18 cellular contexts compared by ENCODE assay signal in genomic region chr9:110886832-110887231, GRCh38.
DNase-seq lines count a peak whose midpoint lies in the region; ATAC-seq and TF ChIP-seq lines count a peak whose summit lies in the region.
"Had no signal": no experiment of that assay in that cellular context is flagged by ENCODE, and none has a peak within 500 bp of the region (broad histone marks: within the 10 kb centered on the region; RNA-seq: fewer than 3 reads in every experiment).

No MANE protein-coding gene starts in this region.

- TF ChIP-seq EP300 in sigmoid colon (IDR thresholded peaks at IDR 0.05), result no peak

- H3K36me3 ChIP-seq in skeletal muscle satellite cell (ENCODE audit: insufficient read depth, low read length), result peaks cover 8% of the 10 kb centered on the region
- no peaks in the 10 kb centered on the region for H3K36me3 ChIP-seq in sigmoid colon
- H3K36me3 ChIP-seq: BLaER1, right lobe of liver, suprapubic skin had no signal

- peak overlapping the region; percentile 12 for H3K9ac ChIP-seq in skeletal muscle satellite cell (ENCODE audit: low read depth, low read length)
- H3K9ac ChIP-seq: BLaER1 had no signal

- WGBS in sigmoid colon, 2 donors, result 66 to 84% methylated on average over 1 of the region's 1 CpG

- H3K4me3 ChIP-seq in GM12865 (ENCODE audit: low read depth, low read length) (no peak overlapping the region), astrocyte of the spinal cord (ENCODE audit: low read depth, low read length) (no peak overlapping the region), fibroblast of villous mesenchyme (ENCODE audit: low read depth, low read length) (no peak overlapping the region), skeletal muscle satellite cell (ENCODE audit: low read length) (no peak overlapping the region), sigmoid colon (no peak overlapping the region)
- H3K4me3 ChIP-seq: BLaER1, right lobe of liver, suprapubic skin had no signal

- TF ChIP-seq CTCF in GM12865 (IDR thresholded peaks at IDR 0.05; ENCODE audit: insufficient read depth, low read depth, low read length, missing control alignments) (no peak), astrocyte of the spinal cord (IDR thresholded peaks at IDR 0.05; ENCODE audit: low read depth, low read length) (no peak), fibroblast of villous mesenchyme (IDR thresholded peaks at IDR 0.05; ENCODE audit: insufficient read depth, low read depth, low read length) (no peak), sigmoid colon (IDR thresholded peaks at IDR 0.05) (no peak)

- DNase-seq in GM12865 (ENCODE audit: low read depth) (peak; percentile 26), astrocyte of the spinal cord (ENCODE audit: low read depth, low spot score) (peak; percentile 51), fibroblast of villous mesenchyme (ENCODE audit: low read depth) (peak; percentile 77), NCI-H524 (lab: John Stamatoyannopoulos, UW) (no peak), sigmoid colon (no peak)
- DNase-seq: activated CD8-positive, alpha-beta T cell treated with anti-CD3 and anti-CD28 coated beads, Interleukin-2, amount 10 ng/mL, durations not matched to agents 7 days and 5 days; activated naive CD8-positive, alpha-beta T cell treated with anti-CD3 and anti-CD28 coated beads, Interleukin-2, amount 50 U/mL, for 24 hours; DMS 273 treated with DMSO at 0.1 percent for 48 hours; MV-4-11; NCI-H2081 treated with DMSO at 0.1 percent for 48 hours; NCI-H748 treated with DMSO at 0.1 percent for 48 hours; right lobe of liver; stimulated activated CD4-positive, alpha-beta T cell treated with anti-CD3 and anti-CD28 coated beads, Interleukin-4, amount 100 ng/mL, for 1 hour; stimulated activated CD8-positive, alpha-beta memory T cell treated with anti-CD3 and anti-CD28 coated beads, Interleukin-4, amount 100 ng/mL, for 48 hours had no signal

- no peak for ATAC-seq in HG02885 (IDR thresholded peaks at IDR 0.05; ENCODE audit: poor library complexity, unreplicated experiment)
- ATAC-seq: activated CD8-positive, alpha-beta T cell treated with anti-CD3 and anti-CD28 coated beads, Interleukin-2, amount 10 ng/mL, durations not matched to agents 7 days and 5 days; activated naive CD8-positive, alpha-beta T cell treated with anti-CD3 and anti-CD28 coated beads, Interleukin-2, amount 50 U/mL, for 24 hours; right lobe of liver had no signal

- peaks cover 22% of the 10 kb centered on the region for H3K4me1 ChIP-seq in skeletal muscle satellite cell (ENCODE audit: control insufficient read depth, insufficient read depth, low read length)
- H3K4me1 ChIP-seq in sigmoid colon, result no peaks in the 10 kb centered on the region
- H3K4me1 ChIP-seq: BLaER1, right lobe of liver, suprapubic skin had no signal

- H3K27me3 ChIP-seq in skeletal muscle satellite cell (ENCODE audit: control insufficient read depth, insufficient read depth, low read length) (no peaks in the 10 kb centered on the region), sigmoid colon (no peaks in the 10 kb centered on the region)
- H3K27me3 ChIP-seq: BLaER1, right lobe of liver, suprapubic skin had no signal

- H3K4me2 ChIP-seq in skeletal muscle satellite cell (ENCODE audit: low read length), result no peak overlapping the region
- H3K4me2 ChIP-seq: BLaER1 had no signal

- peak overlapping the region in 2 of 4 donors; percentile 11 to 27 for H3K27ac ChIP-seq in sigmoid colon
- H3K27ac ChIP-seq: BLaER1, right lobe of liver had no signal

- intact Hi-C loops in sigmoid colon (cut with DNase I), result no loop called here

- no peak for TF ChIP-seq POLR2A in sigmoid colon (IDR thresholded peaks at IDR 0.05)

- in situ Hi-C loops in astrocyte of the spinal cord (cut with HindIII; ENCODE audit: low sequenced_read_pairs), result no loop called here

- H3K9me3 ChIP-seq in skeletal muscle satellite cell (replicated peaks; ENCODE audit: low read length), result no peaks in the 10 kb centered on the region
- H3K9me3 ChIP-seq in sigmoid colon, result no peaks in the 10 kb centered on the region
- H3K9me3 ChIP-seq: BLaER1, suprapubic skin had no signal

Comparison
In these comparisons a context has a peak if more than half of its experiments do, and no peak if none do; other contexts are left out.
1. DNase-seq: peak in GM12865 (single experiment), astrocyte of the spinal cord (single experiment) and fibroblast of villous mesenchyme (single experiment); none in NCI-H524 (0 of 2) and sigmoid colon (single experiment).